1 cellular context compared by ENCODE assay signal in genomic region chr4:4668355-4669210, GRCh38.
TF ChIP-seq lines count a peak whose summit lies in the region.

No MANE protein-coding gene starts in this region.

TF ChIP-seq in endothelial cell of umbilical vein, 7 proteins besides CTCF, POLR2A, EP300 and RAD21 (continued from another document):
- TF ChIP-seq, protein P1, sequence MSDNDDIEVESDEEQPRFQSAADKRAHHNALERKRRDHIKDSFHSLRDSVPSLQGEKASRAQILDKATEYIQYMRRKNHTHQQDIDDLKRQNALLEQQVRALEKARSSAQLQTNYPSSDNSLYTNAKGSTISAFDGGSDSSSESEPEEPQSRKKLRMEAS (IDR thresholded peaks at IDR 0.05; ENCODE audit: insufficient read depth, insufficient read length), result no peak
- TF ChIP-seq FOS (IDR thresholded peaks at IDR 0.05; ENCODE audit: borderline replicate concordance, insufficient read depth, low read length) (no peak), EZH2 (IDR thresholded peaks at IDR 0.05; ENCODE audit: borderline replicate concordance, low read depth, low read length, severe bottlenecking) (no peak), MYC (IDR thresholded peaks at IDR 0.05; ENCODE audit: low read depth, low read length) (no peak), POLR2AphosphoS5 (IDR thresholded peaks at IDR 0.05; ENCODE audit: insufficient read depth, low read depth, low read length) (no peak)
